Comparison of ENCODE assay signal across 18 cellular contexts in genomic region chr11:113531575-113532451, GRCh38. TPM values are rescaled to one million over a fixed set of nuclear protein-coding genes. Genes with fewer than 3 reads are reported as not detected.
DNase-seq lines count a peak whose midpoint lies in the region; ATAC-seq and TF ChIP-seq lines count a peak whose summit lies in the region.
"Had no signal": no experiment of that assay in that cellular context is flagged by ENCODE, and none has a peak within 500 bp of the region (broad histone marks: within the 10 kb centered on the region; RNA-seq: fewer than 3 reads in every experiment).

No MANE protein-coding gene starts in this region.

- H3K36me3 Mint-ChIP-seq in Caco-2 (ENCODE audit: insufficient read depth, unreplicated experiment): peaks cover 5% of the 10 kb centered on the region
- H3K36me3 Mint-ChIP-seq in neural crest cell (ENCODE audit: low read depth): no peaks in the 10 kb centered on the region
- H3K36me3 Mint-ChIP-seq: IgD-negative memory B cell had no signal

- TF ChIP-seq POLR2A in ovary (IDR thresholded peaks at IDR 0.05): no peak

- no peak for TF ChIP-seq CTCF in Caco-2 (IDR thresholded peaks at IDR 0.05; ENCODE audit: insufficient read depth in 1 of 2, low read depth in 1 of 2, low read length in 1 of 2, severe bottlenecking in 1 of 2, unreplicated experiment in 1 of 2)
- no peak for TF ChIP-seq CTCF in neural crest cell (conservative IDR thresholded peaks at IDR 0.05)
- TF ChIP-seq CTCF in ovary (IDR thresholded peaks at IDR 0.05): no peak

- no TSS peak for BruUV-seq in Caco-2 (replicated peaks; lab: Mats Ljungman, UMichigan)

- 36 to 40% (median 40%) methylated on average over 8 of the region's 8 CpGs for WGBS in ovary, 3 donors

- peak overlapping the region; percentile 78 for H3K27ac Mint-ChIP-seq in Caco-2 (ENCODE audit: unreplicated experiment)
- H3K27ac Mint-ChIP-seq in neural crest cell (ENCODE audit: unreplicated experiment): peak overlapping the region; percentile 61
- H3K27ac Mint-ChIP-seq: activated CD4-positive, alpha-beta T cell treated with anti-CD3 and anti-CD28 coated beads for 36 hours; activated T-helper 2 cell treated with anti-CD3 and anti-CD28 coated beads, Interferon-gamma antibody, Interleukin-2, Interleukin-4, amounts not matched to agents 10 μg/mL and 5 μg/mL and 100 μg/mL, durations not matched to agents 14 hours and 24 hours and 36 hours; IgD-negative memory B cell; stimulated activated naive CD8-positive, alpha-beta T cell treated with anti-CD3 and anti-CD28 coated beads, Interleukin-15, Interleukin-2, amounts not matched to agents 100 ng/mL and 50 ng/mL, for 24 hours had no signal

- H3K4me3 ChIP-seq in Caco-2 (ENCODE audit: low read depth, low read length) (no peak overlapping the region), ovary (no peak overlapping the region)
- H3K4me3 ChIP-seq: dorsolateral prefrontal cortex, lower lobe of right lung, transverse colon had no signal

- H3K9me3 ChIP-seq in Caco-2: peaks cover 18% of the 10 kb centered on the region
- no peaks in the 10 kb centered on the region for H3K9me3 ChIP-seq in ovary
- H3K9me3 ChIP-seq: lower lobe of right lung, transverse colon had no signal

- peak; percentile 14 for ATAC-seq in esophagus mucosa
- ATAC-seq in GM19397 (IDR thresholded peaks at IDR 0.05; ENCODE audit: unreplicated experiment): no peak

- no peak overlapping the region for H3K27ac ChIP-seq in ovary
- H3K27ac ChIP-seq: C4-2B, dorsolateral prefrontal cortex, HL-60, lower lobe of right lung, parathyroid adenoma, transverse colon had no signal

- DNase-seq in Caco-2: no peak
- peak; percentile 10 for DNase-seq in NCI-H446 treated with DMSO at 0.1 percent for 48 hours (lab: John Stamatoyannopoulos, UW)
- DNase-seq in neural crest cell (ENCODE audit: low read depth, low spot score): no peak
- no peak for DNase-seq in MV-4-11 (lab: John Stamatoyannopoulos, UW)
- no peak for DNase-seq in ovary
- no peak for DNase-seq in activated effector memory CD4-positive, alpha-beta T cell treated with Interleukin-2 at 50 U/mL for 16 hours

- no peak for TF ChIP-seq EP300 in ovary (IDR thresholded peaks at IDR 0.05)

- H3K4me1 ChIP-seq in Caco-2 (peaks cover 30% of the 10 kb centered on the region), ovary (ENCODE audit: insufficient read depth) (no peaks in the 10 kb centered on the region)
- H3K4me1 ChIP-seq: lower lobe of right lung, parathyroid adenoma had no signal

- H3K36me3 ChIP-seq in Caco-2 (ENCODE audit: control insufficient read depth, insufficient read depth, low read length): no peaks in the 10 kb centered on the region
- H3K36me3 ChIP-seq in ovary: no peaks in the 10 kb centered on the region
- H3K36me3 ChIP-seq: lower lobe of right lung, transverse colon had no signal

- H3K9me3 Mint-ChIP-seq in Caco-2 (ENCODE audit: unreplicated experiment) (peaks cover 9% of the 10 kb centered on the region), neural crest cell (no peaks in the 10 kb centered on the region)
- H3K9me3 Mint-ChIP-seq: activated T-helper 2 cell treated with anti-CD3 and anti-CD28 coated beads, Interferon-gamma antibody, Interleukin-2, Interleukin-4, amounts not matched to agents 10 μg/mL and 5 μg/mL and 100 μg/mL, durations not matched to agents 14 hours and 24 hours and 36 hours; stimulated activated naive CD8-positive, alpha-beta T cell treated with anti-CD3 and anti-CD28 coated beads, Interleukin-15, Interleukin-2, amounts not matched to agents 100 ng/mL and 50 ng/mL, for 24 hours had no signal

- H3K4me1 Mint-ChIP-seq in Caco-2 (ENCODE audit: low read depth, unreplicated experiment): peaks cover 39% of the 10 kb centered on the region
- H3K4me1 Mint-ChIP-seq in neural crest cell: peaks cover 12% of the 10 kb centered on the region

- POLR2A ChIA-PET in Caco-2 (lab: Charles Lee): interaction anchor here (0.6 kb wide), 1 partner anchor 56 kb away, joined by 4 read pairs; no protein-coding TSS in a partner anchor

- CTCF ChIA-PET in Caco-2 (lab: Charles Lee): interaction anchor here (1.6 to 2.3 kb wide), 3 partner anchors 147 to 194 kb away, joined by 4 to 8 read pairs (median 7); no protein-coding TSS in a partner anchor

- H3K4me3 Mint-ChIP-seq in Caco-2 (ENCODE audit: unreplicated experiment): no peak overlapping the region
- no peak overlapping the region for H3K4me3 Mint-ChIP-seq in neural crest cell
- H3K4me3 Mint-ChIP-seq: activated CD4-positive, alpha-beta T cell treated with anti-CD3 and anti-CD28 coated beads for 36 hours; stimulated activated naive CD8-positive, alpha-beta T cell treated with anti-CD3 and anti-CD28 coated beads, Interleukin-15, Interleukin-2, amounts not matched to agents 100 ng/mL and 50 ng/mL, for 24 hours had no signal

- intact Hi-C loops in Caco-2 (cut with micrococcal nuclease; ENCODE audit: unreplicated experiment) (loop anchor here (1.0 to 2.0 kb wide), 5 partner anchors 58 to 227 kb away; no protein-coding TSS in a partner anchor), ovary (cut with DNase I) (loop anchor here in 3 of 4 donors (5.0 to 10.0 kb wide), 2 partner anchors 225 to 227 kb away; no protein-coding TSS in a partner anchor)

- no peaks in the 10 kb centered on the region for H3K27me3 Mint-ChIP-seq in Caco-2 (ENCODE audit: insufficient read depth, unreplicated experiment)
- H3K27me3 Mint-ChIP-seq in neural crest cell (ENCODE audit: low read depth): peaks cover 13% of the 10 kb centered on the region

- no peaks in the 10 kb centered on the region for H3K27me3 ChIP-seq in Caco-2 (replicated peaks; ENCODE audit: control insufficient read depth, insufficient read depth, low read length)
- H3K27me3 ChIP-seq in ovary: no peaks in the 10 kb centered on the region
- H3K27me3 ChIP-seq: dorsolateral prefrontal cortex, transverse colon had no signal

RNA-seq across cellular contexts. Expression of gene DRD2, which starts 56.6 kb away (rescaled TPM):
- 13.9 and 17.6 TPM in 2 replicates for total RNA-seq in Caco-2 (2022)
- 0.08 TPM for total RNA-seq in esophagus mucosa
- 2.8 and 2.9 TPM in 2 replicates for total RNA-seq in neural crest cell
- 1 to 10 TPM in 1 of 7 donors, under 1 TPM in 4, not detected in 2; 0.15 to 1.0 (median 0.38) TPM for total RNA-seq in ovary
- under 1 TPM; 0.02 to 0.07 TPM for polyA plus RNA-seq in ovary
- total RNA-seq: activated CD4-positive, alpha-beta T cell treated with anti-CD3 and anti-CD28 coated beads for 36 hours; lower lobe of right lung had no signal
- polyA plus RNA-seq: IgD-negative memory B cell had no signal
